In the genomic region with DNA sequence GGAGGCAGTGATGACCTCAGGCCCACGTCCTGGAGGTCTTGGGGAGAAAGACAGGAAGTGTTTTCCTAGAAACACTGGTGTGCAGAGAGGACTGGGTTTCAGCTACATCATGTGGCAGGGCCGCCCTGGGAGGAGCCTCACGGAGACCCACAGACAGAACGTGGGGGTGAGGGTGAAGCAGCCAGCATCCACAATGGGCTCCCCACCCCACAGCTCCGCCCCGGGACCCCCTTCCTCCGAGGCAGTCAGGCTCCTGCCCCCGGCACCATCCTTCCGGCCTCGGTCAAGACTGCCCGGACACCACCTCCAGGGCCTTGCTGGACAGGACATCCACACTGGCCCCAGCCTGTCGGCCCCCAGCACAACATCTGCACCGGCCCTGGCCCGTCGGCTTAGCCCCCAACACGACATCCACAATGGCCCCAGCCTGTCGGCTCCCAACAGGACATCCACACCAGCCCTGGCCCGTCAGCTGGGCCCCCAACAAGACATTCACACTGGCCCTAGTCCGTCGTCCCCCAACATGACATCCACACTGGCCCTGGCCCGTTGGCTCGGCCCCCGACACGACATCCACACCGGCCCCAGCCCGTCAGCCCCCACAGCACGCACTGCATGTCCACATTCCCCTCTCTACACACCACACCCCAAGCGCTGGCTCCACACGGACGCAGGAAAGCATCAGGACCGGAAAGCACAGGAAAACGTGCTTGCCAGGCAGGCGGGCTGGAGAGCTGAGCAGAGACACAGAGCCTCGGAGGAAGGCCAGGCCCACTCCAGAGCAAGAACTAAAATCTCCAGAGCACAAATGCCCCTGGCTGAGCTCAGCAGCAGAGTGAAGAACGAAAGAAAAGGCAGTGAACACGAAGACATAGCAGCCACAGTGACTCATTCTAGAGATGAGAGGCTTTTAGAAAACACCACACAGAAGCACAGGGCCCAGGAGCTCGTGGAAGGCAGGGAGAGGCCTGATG, we compare ENCODE assay signal across 13 cellular contexts. TPM values are rescaled to one million over a fixed set of nuclear protein-coding genes. Genes with fewer than 3 reads are reported as not detected.
A peak's percentile ranks its signal among the peaks of the same experiment; 100 is the strongest.
DNase-seq lines count a peak whose midpoint lies in the region; ATAC-seq and TF ChIP-seq lines count a peak whose summit lies in the region.
"Had no signal": no experiment of that assay in that cellular context is flagged by ENCODE, and none has a peak within 500 bp of the region (broad histone marks: within the 10 kb centered on the region; RNA-seq: fewer than 3 reads in every experiment).

No MANE protein-coding gene starts in this region.

- H2AFZ ChIP-seq in osteoblast (ENCODE audit: low read length): peak overlapping the region; percentile 68

- no peaks in the 10 kb centered on the region for H3K9me3 ChIP-seq in osteoblast (ENCODE audit: low read depth, low read length)
- H3K9me3 ChIP-seq in aorta (ENCODE audit: control insufficient read depth, low read length): no peaks in the 10 kb centered on the region

- H3K36me3 Mint-ChIP-seq in WTC11 (peaks cover 29% of the 10 kb centered on the region), glutamatergic neuron (ENCODE audit: unreplicated experiment) (peaks cover 22% of the 10 kb centered on the region)

- peaks cover 11% of the 10 kb centered on the region for H3K4me1 ChIP-seq in osteoblast (ENCODE audit: insufficient read depth, low read length)
- H3K4me1 ChIP-seq in aorta (ENCODE audit: control insufficient read depth in 1 of 2, insufficient read depth in 2 of 2, low read length in 2 of 2): no peaks in the 10 kb centered on the region

- ATAC-seq in WTC11 (no peak), aorta (ENCODE audit: low FRiP score) (peak; percentile 51), GM19328 (IDR thresholded peaks at IDR 0.05; ENCODE audit: unreplicated experiment) (no peak)
- ATAC-seq: effector memory CD8-positive, alpha-beta T cell had no signal

- no peaks in the 10 kb centered on the region for H3K4me1 Mint-ChIP-seq in WTC11
- H3K4me1 Mint-ChIP-seq in glutamatergic neuron (ENCODE audit: low read depth, unreplicated experiment): peaks cover 25% of the 10 kb centered on the region

- DNase-seq in WTC11 (ENCODE audit: low spot score) (no peak), glutamatergic neuron (no peak), osteoblast (ENCODE audit: insufficient read length, low spot score, missing footprints) (peak; percentile 95), aorta (peak; percentile 63 to 81), iPS-NIHi7 (ENCODE audit: extremely low spot score) (no peak), NCI-H2029 (lab: John Stamatoyannopoulos, UW) (no peak)
- DNase-seq: effector memory CD8-positive, alpha-beta T cell; kidney glomerular epithelial cell; NCI-H1417 treated with DMSO at 0.1 percent for 48 hours; stimulated activated naive B cell treated with anti-CD40 and anti-IgM and Interleukin-4, amounts not matched to agents 10 μg/mL and 1 μg/mL and 100 μg/mL, for 72 hours had no signal

- H3K27ac Mint-ChIP-seq in WTC11 (peak overlapping the region; percentile 78), glutamatergic neuron (ENCODE audit: unreplicated experiment) (peak overlapping the region; percentile 84)
- H3K27ac Mint-ChIP-seq: activated T-helper 1 cell treated with anti-CD3 and anti-CD28 coated beads, Interleukin-12 subunit alpha, Interleukin-12 subunit beta, Interleukin-2, Interleukin-4 antibody, amounts not matched to agents 30 ng/mL and 10 ng/mL and 1 ng/mL, durations not matched to agents 14 hours and 24 hours and 36 hours; effector memory CD8-positive, alpha-beta T cell; stimulated activated naive B cell treated with anti-CD40 and anti-IgM and Interleukin-4, amounts not matched to agents 10 μg/mL and 1 μg/mL and 100 μg/mL, for 72 hours had no signal

- H3K36me3 ChIP-seq in osteoblast (ENCODE audit: insufficient read depth, low read length) (no peaks in the 10 kb centered on the region), aorta (ENCODE audit: control insufficient read depth in 1 of 2, insufficient read depth in 2 of 2, low read length in 1 of 2) (no peaks in the 10 kb centered on the region)

- no peaks in the 10 kb centered on the region for H4K20me1 ChIP-seq in osteoblast (ENCODE audit: insufficient read depth, low read length)

- WGBS in aorta, 2 donors: 77 to 79% methylated on average over 36 to 37 of the region's 37 CpGs

- POLR2A ChIA-PET in WTC11 (lab: Charles Lee): no interaction called here

- no peak overlapping the region for H3K4me3 Mint-ChIP-seq in WTC11
- H3K4me3 Mint-ChIP-seq in glutamatergic neuron (ENCODE audit: unreplicated experiment): peak overlapping the region; percentile 67
- H3K4me3 Mint-ChIP-seq: activated T-helper 1 cell treated with anti-CD3 and anti-CD28 coated beads, Interleukin-12 subunit alpha, Interleukin-12 subunit beta, Interleukin-2, Interleukin-4 antibody, amounts not matched to agents 30 ng/mL and 10 ng/mL and 1 ng/mL, durations not matched to agents 14 hours and 24 hours and 36 hours; stimulated activated naive B cell treated with anti-CD40 and anti-IgM and Interleukin-4, amounts not matched to agents 10 μg/mL and 1 μg/mL and 100 μg/mL, for 72 hours had no signal

- intact Hi-C loops in aorta (cut with DNase I): no loop called here

- H3K27me3 ChIP-seq in osteoblast (ENCODE audit: insufficient read depth, low read length): no peaks in the 10 kb centered on the region
- no peaks in the 10 kb centered on the region for H3K27me3 ChIP-seq in aorta (ENCODE audit: control insufficient read depth in 1 of 2, insufficient read depth in 2 of 2, low read length in 1 of 2)

- H3K9me3 Mint-ChIP-seq in WTC11 (peaks cover 31% of the 10 kb centered on the region), glutamatergic neuron (ENCODE audit: unreplicated experiment) (peaks cover 16% of the 10 kb centered on the region)
- H3K9me3 Mint-ChIP-seq: activated T-helper 1 cell treated with anti-CD3 and anti-CD28 coated beads, Interleukin-12 subunit alpha, Interleukin-12 subunit beta, Interleukin-2, Interleukin-4 antibody, amounts not matched to agents 30 ng/mL and 10 ng/mL and 1 ng/mL, durations not matched to agents 14 hours and 24 hours and 36 hours; effector memory CD8-positive, alpha-beta T cell had no signal

- H3K4me3 ChIP-seq in osteoblast (ENCODE audit: insufficient read depth, low read length) (no peak overlapping the region), aorta (ENCODE audit: low read length in 2 of 2) (no peak overlapping the region)

- H3K27ac ChIP-seq in osteoblast (ENCODE audit: low read depth, low read length) (peak overlapping the region; percentile 53), aorta (ENCODE audit: low read depth in 1 of 2, low read length in 2 of 2) (peak overlapping the region in 1 of 2 donors; percentile 7)
- H3K27ac ChIP-seq: HL-60 had no signal

- TF ChIP-seq CTCF in WTC11 (IDR thresholded peaks at IDR 0.05) (no peak), glutamatergic neuron (IDR thresholded peaks at IDR 0.05; ENCODE audit: partially characterized antibody, unreplicated experiment) (no peak), osteoblast (IDR thresholded peaks at IDR 0.05; ENCODE audit: extremely low read depth, low read depth, low read length) (no peak)

- H3K4me2 ChIP-seq in osteoblast (ENCODE audit: insufficient read depth, low read length): peak overlapping the region; percentile 51

- H3K27me3 Mint-ChIP-seq in WTC11 (ENCODE audit: low read depth) (no peaks in the 10 kb centered on the region), glutamatergic neuron (ENCODE audit: unreplicated experiment) (peaks cover 6% of the 10 kb centered on the region)
- H3K27me3 Mint-ChIP-seq: effector memory CD8-positive, alpha-beta T cell; stimulated activated naive B cell treated with anti-CD40 and anti-IgM and Interleukin-4, amounts not matched to agents 10 μg/mL and 1 μg/mL and 100 μg/mL, for 72 hours had no signal

- H3K79me2 ChIP-seq in osteoblast (ENCODE audit: insufficient read depth, low read length): no peaks in the 10 kb centered on the region

- CTCF ChIA-PET in WTC11 (lab: Charles Lee): no interaction called here

TF ChIP-seq in WTC11, 78 proteins besides CTCF, POLR2A, EP300 and RAD21 (continues in another document):
- no peak for TF ChIP-seq ZNF281 (CRISPR knock-in tag; IDR thresholded peaks at IDR 0.05)
- TF ChIP-seq, protein P1, sequence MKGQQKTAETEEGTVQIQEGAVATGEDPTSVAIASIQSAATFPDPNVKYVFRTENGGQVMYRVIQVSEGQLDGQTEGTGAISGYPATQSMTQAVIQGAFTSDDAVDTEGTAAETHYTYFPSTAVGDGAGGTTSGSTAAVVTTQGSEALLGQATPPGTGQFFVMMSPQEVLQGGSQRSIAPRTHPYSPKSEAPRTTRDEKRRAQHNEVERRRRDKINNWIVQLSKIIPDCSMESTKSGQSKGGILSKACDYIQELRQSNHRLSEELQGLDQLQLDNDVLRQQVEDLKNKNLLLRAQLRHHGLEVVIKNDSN (CRISPR knock-in tag; IDR thresholded peaks at IDR 0.05): no peak
- TF ChIP-seq FOXP1 (CRISPR knock-in tag; IDR thresholded peaks at IDR 0.05; ENCODE audit: borderline replicate concordance): no peak
- no peak for TF ChIP-seq SMAD4 (CRISPR knock-in tag; IDR thresholded peaks at IDR 0.05)
- TF ChIP-seq ZNF396 (CRISPR knock-in tag; IDR thresholded peaks at IDR 0.05; ENCODE audit: borderline replicate concordance): no peak

RNA-seq across cellular contexts. Expression of gene LMF1, which starts 50.8 kb away (rescaled TPM):
- total RNA-seq in WTC11 (2021): 10.5 to 13.0 TPM (median 10.8 TPM) in 3 replicates
- 17.4 TPM for total RNA-seq in glutamatergic neuron (ENCODE audit: unreplicated experiment)
- total RNA-seq in osteoblast: 25.3 and 35.8 TPM in 2 replicates
- 10 to 100 TPM; 18.2 to 38.4 TPM for total RNA-seq in aorta
- 10 to 100 TPM in 1 of 2 donors, 1 to 10 TPM in 1; 8.8 to 75.0 TPM for polyA plus RNA-seq in aorta

Comparison
In these comparisons a context has a peak if more than half of its experiments do, and no peak if none do; other contexts are left out.
1. DNase-seq: peak in osteoblast (single experiment) and aorta (2 of 2); none in WTC11 (single experiment), glutamatergic neuron (single experiment), iPS-NIHi7 (single experiment) and NCI-H2029 (single experiment).